ENCODE assay signal across 16 cellular contexts in the genomic region with DNA sequence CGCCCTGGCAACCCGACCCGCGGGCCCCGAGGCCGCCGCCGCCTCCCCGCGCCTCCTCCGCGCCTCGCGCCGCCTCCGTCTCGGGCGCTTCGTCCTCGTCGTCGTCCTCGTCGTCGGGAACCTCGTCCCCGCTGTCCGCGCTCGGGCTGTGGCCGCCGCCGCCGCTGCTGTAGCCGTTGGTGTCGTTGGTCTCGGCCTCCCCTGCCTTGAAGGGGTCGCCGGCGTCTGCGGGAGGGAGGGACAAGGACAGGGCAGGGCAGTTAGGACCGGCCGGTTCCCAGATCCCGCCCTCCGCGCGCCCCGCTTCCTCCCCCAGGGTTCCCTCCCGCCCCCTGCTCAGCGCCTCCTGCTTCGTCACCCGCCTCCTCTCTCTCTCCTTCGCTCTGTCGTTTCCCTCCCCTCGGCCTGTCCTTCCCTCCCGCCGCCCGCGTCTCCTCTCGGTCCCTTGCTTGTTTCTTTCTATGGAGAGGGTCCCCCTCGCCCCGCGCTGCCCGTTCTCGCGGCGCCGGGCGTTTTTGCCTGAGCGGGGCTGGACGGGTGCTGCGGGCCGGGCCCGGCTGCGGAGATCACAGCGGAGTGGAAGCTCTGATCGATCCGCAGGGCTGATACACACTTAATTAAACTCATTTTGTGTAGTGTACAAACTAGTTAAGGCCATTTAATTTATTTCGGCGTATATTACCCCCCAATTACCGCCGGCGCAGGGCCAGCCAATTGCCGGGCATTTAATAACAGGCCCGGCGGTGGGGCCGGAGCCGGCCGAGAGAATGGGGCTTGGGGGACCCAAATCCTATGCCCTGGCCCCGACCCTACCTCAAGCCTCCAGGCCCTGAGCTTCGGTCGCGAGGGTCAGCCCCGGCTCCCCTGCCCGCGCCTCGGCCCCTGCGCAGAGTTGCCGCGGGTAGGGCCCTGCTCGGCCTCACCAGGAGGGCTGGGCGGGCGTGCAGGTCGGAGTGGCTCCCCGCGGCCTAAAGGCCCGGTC. TPM values are rescaled to one million over a fixed set of nuclear protein-coding genes. Genes with fewer than 3 reads are reported as not detected.
DNase-seq lines count a peak whose midpoint lies in the region; ATAC-seq and TF ChIP-seq lines count a peak whose summit lies in the region.
"Had no signal": no experiment of that assay in that cellular context is flagged by ENCODE, and none has a peak within 500 bp of the region (broad histone marks: within the 10 kb centered on the region; RNA-seq: fewer than 3 reads in every experiment).

No MANE protein-coding gene starts in this region.

- H3F3A ChIP-seq in MM.1S (ENCODE audit: insufficient read depth, low read length): no peaks in the 10 kb centered on the region

- H3K4me2 ChIP-seq in osteoblast (ENCODE audit: insufficient read depth, low read length): no peak overlapping the region
- no peak overlapping the region for H3K4me2 ChIP-seq in MM.1S (ENCODE audit: low read depth, low read length)

- H3K27ac ChIP-seq in colonic mucosa (no peak overlapping the region), osteoblast (ENCODE audit: low read depth, low read length) (no peak overlapping the region), MM.1S (ENCODE audit: low read length) (no peak overlapping the region)
- H3K27ac ChIP-seq: 22Rv1 had no signal

- H3K79me2 ChIP-seq in osteoblast (ENCODE audit: insufficient read depth, low read length) (no peaks in the 10 kb centered on the region), MM.1S (ENCODE audit: low read length) (no peaks in the 10 kb centered on the region)

- H3K36me3 ChIP-seq in colonic mucosa (no peaks in the 10 kb centered on the region), osteoblast (ENCODE audit: insufficient read depth, low read length) (no peaks in the 10 kb centered on the region), MM.1S (replicated peaks; ENCODE audit: insufficient read depth, low read length) (no peaks in the 10 kb centered on the region)

- ATAC-seq in HG03025 (IDR thresholded peaks at IDR 0.05; ENCODE audit: low FRiP score, unreplicated experiment): no peak
- ATAC-seq: Panc1 had no signal

- H3K9me3 ChIP-seq in colonic mucosa (no peaks in the 10 kb centered on the region), osteoblast (ENCODE audit: low read depth, low read length) (no peaks in the 10 kb centered on the region), MM.1S (replicated peaks; ENCODE audit: insufficient read depth, low read length) (no peaks in the 10 kb centered on the region)

- peak; percentile 28 for DNase-seq in DMS 273 (lab: John Stamatoyannopoulos, UW; ENCODE audit: unreplicated experiment)
- no peak for DNase-seq in DMS 273 treated with DMSO at 0.1 percent for 48 hours (lab: John Stamatoyannopoulos, UW)
- peak; percentile 48 for DNase-seq in GM20000 (ENCODE audit: low spot score)
- DNase-seq in colonic mucosa: peak; percentile 15
- DNase-seq in osteoblast (ENCODE audit: insufficient read length, low spot score, missing footprints): peak; percentile 92
- DNase-seq in NCI-H2227 (lab: John Stamatoyannopoulos, UW; ENCODE audit: unreplicated experiment): no peak
- DNase-seq in MM.1S: no peak
- DNase-seq: NCI-H2227 treated with DMSO at 0.1 percent for 48 hours; stimulated activated CD4-positive, alpha-beta T cell treated with anti-CD3 and anti-CD28 coated beads, Interleukin-4, amount 100 ng/mL, for 24 hours had no signal

- H3K9ac ChIP-seq in colonic mucosa (ENCODE audit: low read depth in 2 of 2, low read length in 2 of 2): no peak overlapping the region
- H3K9ac ChIP-seq in MM.1S (ENCODE audit: low read length): no peak overlapping the region

- TF ChIP-seq CTCF in GM20000 (IDR thresholded peaks at IDR 0.05; ENCODE audit: extremely low read depth, missing control alignments): no peak
- no peak for TF ChIP-seq CTCF in colonic mucosa (IDR thresholded peaks at IDR 0.05)
- TF ChIP-seq CTCF in osteoblast (IDR thresholded peaks at IDR 0.05; ENCODE audit: extremely low read depth, low read depth, low read length): no peak
- no peak for TF ChIP-seq CTCF in MM.1S (IDR thresholded peaks at IDR 0.05; ENCODE audit: low read length)

- H3K4me3 ChIP-seq in colonic mucosa (no peak overlapping the region), osteoblast (ENCODE audit: insufficient read depth, low read length) (no peak overlapping the region), MM.1S (ENCODE audit: low read length) (no peak overlapping the region)

- H2AFZ ChIP-seq in osteoblast (ENCODE audit: low read length): no peak overlapping the region
- H2AFZ ChIP-seq in MM.1S (ENCODE audit: low read length): no peak overlapping the region

- H4K20me1 ChIP-seq in osteoblast (ENCODE audit: insufficient read depth, low read length) (no peaks in the 10 kb centered on the region), MM.1S (ENCODE audit: insufficient read depth, low read length) (no peaks in the 10 kb centered on the region)

- H3K4me1 ChIP-seq in colonic mucosa (no peaks in the 10 kb centered on the region), osteoblast (ENCODE audit: insufficient read depth, low read length) (no peaks in the 10 kb centered on the region), MM.1S (ENCODE audit: low read length) (no peaks in the 10 kb centered on the region)

- H3K9me2 ChIP-seq in MM.1S (replicated peaks; ENCODE audit: insufficient read depth, low read length): no peaks in the 10 kb centered on the region

- intact Hi-C loops in colonic mucosa (cut with DNase I): no loop called here

- peaks cover 82% of the 10 kb centered on the region for H3K27me3 ChIP-seq in colonic mucosa
- peaks cover 62% of the 10 kb centered on the region for H3K27me3 ChIP-seq in osteoblast (ENCODE audit: insufficient read depth, low read length)
- no peaks in the 10 kb centered on the region for H3K27me3 ChIP-seq in MM.1S (replicated peaks; ENCODE audit: insufficient read depth, low read length)

RNA-seq across cellular contexts. Expression of gene NKX1-1, which starts 2.4 kb away (rescaled TPM):
- total RNA-seq in colonic mucosa (not detected), osteoblast (not detected in 2 replicates)
- total RNA-seq: activated naive CD4-positive, alpha-beta T cell treated with anti-CD3 and anti-CD28 coated beads, Interleukin-2, amount 50 U/mL, for 72 hours; liver; M059J; omental fat pad had no signal

RNA-seq across cellular contexts. Expression of gene UVSSA, which starts 56.9 kb away (rescaled TPM):
- total RNA-seq in colonic mucosa (10 to 100 TPM; 16.7 to 55.7 TPM), osteoblast (12.7 and 14.8 TPM in 2 replicates)

Comparison
In these comparisons a context has a peak if more than half of its experiments do, and no peak if none do; other contexts are left out.
1. DNase-seq: peak in DMS 273 (single experiment), GM20000 (single experiment), colonic mucosa (single experiment) and osteoblast (single experiment); none in DMS 273 treated with DMSO at 0.1 percent for 48 hours (single experiment), NCI-H2227 (single experiment) and MM.1S (single experiment).